ENCODE assay signal across 19 cellular contexts in the genomic region with DNA sequence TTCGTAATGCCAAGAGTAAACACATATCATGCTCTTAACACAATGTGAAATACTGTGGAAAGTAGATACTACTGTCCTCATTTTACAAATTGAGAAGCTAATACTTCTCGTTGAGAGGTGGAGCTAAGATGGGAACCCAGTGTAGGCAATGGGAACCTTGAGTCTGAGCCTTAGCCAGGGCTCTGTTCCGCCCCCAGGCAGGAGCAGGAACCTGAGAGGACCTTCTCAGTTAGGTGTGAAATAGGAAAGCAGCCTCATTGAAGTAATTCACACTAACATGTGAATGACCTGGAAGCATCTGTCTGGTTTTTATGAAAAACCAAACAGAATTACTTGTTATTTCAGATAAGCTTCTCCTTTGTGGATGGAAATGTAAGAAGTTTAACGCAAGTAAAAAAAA.
DNase-seq lines count a peak whose midpoint lies in the region; ATAC-seq and TF ChIP-seq lines count a peak whose summit lies in the region.
"Had no signal": no experiment of that assay in that cellular context is flagged by ENCODE, and none has a peak within 500 bp of the region (broad histone marks: within the 10 kb centered on the region; RNA-seq: fewer than 3 reads in every experiment).

No MANE protein-coding gene starts in this region.

- TF ChIP-seq CTCF in esophagus muscularis mucosa (IDR thresholded peaks at IDR 0.05) (no peak), psoas muscle (IDR thresholded peaks at IDR 0.05) (no peak), glutamatergic neuron (IDR thresholded peaks at IDR 0.05; ENCODE audit: partially characterized antibody, unreplicated experiment) (no peak)

- no peak overlapping the region for H3K4me3 Mint-ChIP-seq in glutamatergic neuron (ENCODE audit: unreplicated experiment)
- H3K4me3 Mint-ChIP-seq in activated CD8-positive, alpha-beta memory T cell treated with anti-CD3 and anti-CD28 coated beads, Interleukin-2, amount 10 ng/mL, durations not matched to agents 7 days and 5 days = no peak overlapping the region
- H3K4me3 Mint-ChIP-seq: B cell; CD4-positive, alpha-beta T cell; CD8-positive, alpha-beta T cell had no signal

- WGBS in esophagus muscularis mucosa = 76% methylated on average over 4 of the region's 4 CpGs
- 61 to 75% (median 68%) methylated on average over 4 of the region's 4 CpGs for WGBS in psoas muscle, 3 donors

- H3K4me1 ChIP-seq in esophagus muscularis mucosa = no peaks in the 10 kb centered on the region
- H3K4me1 ChIP-seq in psoas muscle = peaks cover 43% of the 10 kb centered on the region
- H3K4me1 ChIP-seq: BLaER1 treated with 17β-estradiol and CSF1 and Interleukin-3, amounts not matched to agents 10 nM and 100 nM; Caco-2 had no signal

- no peak for TF ChIP-seq EP300 in esophagus muscularis mucosa (IDR thresholded peaks at IDR 0.05)

- H3K4me1 Mint-ChIP-seq in glutamatergic neuron (ENCODE audit: low read depth, unreplicated experiment) = no peaks in the 10 kb centered on the region
- H3K4me1 Mint-ChIP-seq in activated CD8-positive, alpha-beta memory T cell treated with anti-CD3 and anti-CD28 coated beads, Interleukin-2, amount 10 ng/mL, durations not matched to agents 7 days and 5 days = no peaks in the 10 kb centered on the region
- H3K4me1 Mint-ChIP-seq: B cell had no signal

- peaks cover 9% of the 10 kb centered on the region for H3K36me3 Mint-ChIP-seq in glutamatergic neuron (ENCODE audit: unreplicated experiment)
- no peaks in the 10 kb centered on the region for H3K36me3 Mint-ChIP-seq in activated CD8-positive, alpha-beta memory T cell treated with anti-CD3 and anti-CD28 coated beads, Interleukin-2, amount 10 ng/mL, durations not matched to agents 7 days and 5 days
- H3K36me3 Mint-ChIP-seq: CD8-positive, alpha-beta T cell had no signal

- no peaks in the 10 kb centered on the region for H3K27me3 Mint-ChIP-seq in glutamatergic neuron (ENCODE audit: unreplicated experiment)
- no peaks in the 10 kb centered on the region for H3K27me3 Mint-ChIP-seq in activated CD8-positive, alpha-beta memory T cell treated with anti-CD3 and anti-CD28 coated beads, Interleukin-2, amount 10 ng/mL, durations not matched to agents 7 days and 5 days
- H3K27me3 Mint-ChIP-seq: B cell; CD4-positive, alpha-beta T cell had no signal

- no peak overlapping the region for H3K27ac ChIP-seq in esophagus muscularis mucosa (replicated peaks in 1 of 4)
- peak overlapping the region; percentile 87 for H3K27ac ChIP-seq in psoas muscle
- H3K27ac ChIP-seq: BLaER1 treated with 17β-estradiol and CSF1 and Interleukin-3, amounts not matched to agents 10 nM and 100 nM; C4-2B had no signal

- no peak overlapping the region for H3K27ac Mint-ChIP-seq in glutamatergic neuron (ENCODE audit: unreplicated experiment)
- no peak overlapping the region for H3K27ac Mint-ChIP-seq in activated CD8-positive, alpha-beta memory T cell treated with anti-CD3 and anti-CD28 coated beads, Interleukin-2, amount 10 ng/mL, durations not matched to agents 7 days and 5 days
- H3K27ac Mint-ChIP-seq: B cell; CD4-positive, alpha-beta T cell; CD8-positive, alpha-beta T cell had no signal

- H3K9me3 Mint-ChIP-seq in glutamatergic neuron (ENCODE audit: unreplicated experiment) = peaks cover 7% of the 10 kb centered on the region
- peaks cover 12% of the 10 kb centered on the region for H3K9me3 Mint-ChIP-seq in activated CD8-positive, alpha-beta memory T cell treated with anti-CD3 and anti-CD28 coated beads, Interleukin-2, amount 10 ng/mL, durations not matched to agents 7 days and 5 days (ENCODE audit: low read depth)
- H3K9me3 Mint-ChIP-seq: CD4-positive, alpha-beta T cell had no signal

- DNase-seq in ELF-1 (ENCODE audit: low read depth, low spot score) (peak; percentile 36), esophagus muscularis mucosa (ENCODE audit: extremely low spot score) (peak; percentile 53), psoas muscle (no peak), glutamatergic neuron (no peak)
- no peak for DNase-seq in activated CD8-positive, alpha-beta memory T cell treated with anti-CD3 and anti-CD28 coated beads, Interleukin-2, amount 10 ng/mL, durations not matched to agents 7 days and 5 days
- DNase-seq: 8988T; ACHN; AML-193; Caco-2; Calu3; CD4-positive, alpha-beta T cell; CD8-positive, alpha-beta T cell; DMS79 treated with DMSO at 0.1 percent for 48 hours; GDM1 had no signal

- H3K36me3 ChIP-seq in esophagus muscularis mucosa (no peaks in the 10 kb centered on the region), psoas muscle (ENCODE audit: insufficient read depth in 1 of 2, low read depth in 1 of 2) (no peaks in the 10 kb centered on the region)
- H3K36me3 ChIP-seq: BLaER1 treated with 17β-estradiol and CSF1 and Interleukin-3, amounts not matched to agents 10 nM and 100 nM had no signal

- intact Hi-C loops in esophagus muscularis mucosa (cut with DNase I) (no loop called here), psoas muscle (cut with DNase I) (no loop called here)

- H3K9me3 ChIP-seq in esophagus muscularis mucosa = no peaks in the 10 kb centered on the region
- no peaks in the 10 kb centered on the region for H3K9me3 ChIP-seq in psoas muscle
- H3K9me3 ChIP-seq: BLaER1 treated with 17β-estradiol and CSF1 and Interleukin-3, amounts not matched to agents 10 nM and 100 nM; Caco-2 had no signal

- CTCF ChIA-PET in activated CD8-positive, alpha-beta memory T cell treated with anti-CD3 and anti-CD28 coated beads, Interleukin-2, amount 10 ng/mL, durations not matched to agents 7 days and 5 days (lab: Charles Lee) = no interaction called here

- no peak overlapping the region for H3K4me3 ChIP-seq in esophagus muscularis mucosa
- H3K4me3 ChIP-seq in psoas muscle = no peak overlapping the region
- H3K4me3 ChIP-seq: BLaER1 treated with 17β-estradiol and CSF1 and Interleukin-3, amounts not matched to agents 10 nM and 100 nM; GM12878 had no signal

- TF ChIP-seq POLR2A in esophagus muscularis mucosa (IDR thresholded peaks at IDR 0.05; ENCODE audit: low read depth) = no peak

- H3K27me3 ChIP-seq in esophagus muscularis mucosa = peaks cover 0 to 7% (median 0%) of the 10 kb centered on the region in 4 donors
- H3K27me3 ChIP-seq in psoas muscle (ENCODE audit: insufficient read depth in 3 of 3, low read length in 2 of 3) = no peaks in the 10 kb centered on the region
- H3K27me3 ChIP-seq: BLaER1 treated with 17β-estradiol and CSF1 and Interleukin-3, amounts not matched to agents 10 nM and 100 nM had no signal

- ATAC-seq in psoas muscle = peak in 2 of 4 donors; percentile 37 to 44
- ATAC-seq in HG03565 (IDR thresholded peaks at IDR 0.05; ENCODE audit: unreplicated experiment) = no peak
- no peak for ATAC-seq in activated CD8-positive, alpha-beta memory T cell treated with anti-CD3 and anti-CD28 coated beads, Interleukin-2, amount 10 ng/mL, durations not matched to agents 7 days and 5 days
- ATAC-seq: CD8-positive, alpha-beta T cell; GM12878 had no signal

Comparison
In these comparisons a context has a peak if more than half of its experiments do, and no peak if none do; other contexts are left out.
1. DNase-seq: peak in ELF-1 (single experiment) and esophagus muscularis mucosa (single experiment); none in psoas muscle (0 of 2), glutamatergic neuron (single experiment) and activated CD8-positive, alpha-beta memory T cell treated with anti-CD3 and anti-CD28 coated beads, Interleukin-2, amount 10 ng/mL, durations not matched to agents 7 days and 5 days (single experiment).